In the genomic region with DNA sequence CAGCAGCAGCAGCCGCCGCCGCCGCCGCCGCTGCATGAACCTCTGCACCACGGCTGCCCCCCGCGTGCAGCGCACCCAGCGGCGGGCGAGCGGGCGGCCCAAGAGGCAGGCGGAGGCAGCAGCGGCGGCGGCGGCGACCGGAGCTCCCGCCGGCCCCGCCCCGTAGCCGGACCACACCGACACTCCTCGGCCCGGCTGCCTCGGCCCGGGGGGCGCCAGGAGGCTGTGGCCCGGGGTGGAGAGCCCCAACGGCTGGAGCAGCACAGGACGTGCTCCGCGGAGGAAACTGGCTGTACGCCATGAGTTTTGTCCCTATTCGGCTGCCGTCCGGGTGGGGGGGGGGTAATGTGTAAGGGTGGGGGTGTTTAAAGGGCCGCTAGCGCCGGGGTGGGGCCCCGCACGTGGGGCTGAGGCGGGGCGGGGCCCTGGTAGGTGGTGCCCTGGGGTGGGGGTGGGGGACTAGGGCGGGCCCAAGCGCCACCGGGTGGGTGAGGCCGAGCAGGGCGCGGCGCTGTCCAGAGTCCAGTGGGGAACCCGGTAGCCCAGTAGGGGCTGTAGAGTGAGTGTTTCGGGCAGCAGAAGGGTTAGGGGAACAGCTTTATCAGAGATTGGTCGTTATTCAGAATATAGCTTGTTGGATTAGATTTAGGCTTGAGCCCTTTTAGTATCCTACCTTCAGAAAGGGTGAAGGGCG, we compare ENCODE assay signal across 8 cellular contexts. TPM values are rescaled to one million over a fixed set of nuclear protein-coding genes. Genes with fewer than 3 reads are reported as not detected.
A peak's percentile ranks its signal among the peaks of the same experiment; 100 is the strongest.
DNase-seq lines count a peak whose midpoint lies in the region; ATAC-seq lines count a peak whose summit lies in the region.

Gene FAM78B, minus strand, starts transcription at position 301 of the 694 bp plus-strand sequence. CDS start 753 bp downstream, outside the sequence.

- H3K27me3 ChIP-seq in right cardiac atrium (ENCODE audit: control insufficient read depth, insufficient read depth), result no peaks in the 10 kb centered on the region

- peaks cover 3% of the 10 kb centered on the region for H3K4me1 ChIP-seq in right cardiac atrium (ENCODE audit: control insufficient read depth, insufficient read depth, low read length)

- DNase-seq in Daoy (ENCODE audit: low read depth) (peak; percentile 89), LoVo (ENCODE audit: low spot score) (peak; percentile 70), T-helper 1 cell (peak in 4 of 5 donors; percentile 9 to 74 (median 24)), anterior cingulate cortex (lab: John Stamatoyannopoulos, UW) (peak in 53 of 58 donors; percentile 7 to 81 (median 58)), right cardiac atrium (peak; percentile 80 to 92 (median 88)), putamen (ENCODE audit: low spot score) (peak; percentile 78), Kasumi-1 (lab: John Stamatoyannopoulos, UW) (no peak)

- 1% methylated on average over 60 of the region's 60 CpGs for WGBS in right cardiac atrium

- H3K4me3 ChIP-seq in right cardiac atrium (ENCODE audit: low read length), result peak within 1 kb of the TSS; percentile 65

- H3K27ac ChIP-seq in right cardiac atrium (ENCODE audit: low read length), result peak within 1 kb of the TSS; percentile 14

- intact Hi-C loops in right cardiac atrium (cut with DNase I), result loop anchor here in 1 of 4 donors (5.0 kb wide), 1 partner anchor 245 kb away; no protein-coding TSS in a partner anchor

- ATAC-seq in GM21737 (IDR thresholded peaks at IDR 0.05; ENCODE audit: unreplicated experiment), result peak; percentile 40
- peak; percentile 95 to 96 for ATAC-seq in right cardiac atrium

- H3K9me3 ChIP-seq in right cardiac atrium (ENCODE audit: control insufficient read depth, low read length), result no peaks in the 10 kb centered on the region

RNA-seq across cellular contexts. Expression of gene FAM78B, which starts in this region (rescaled TPM):
- 0.80 and 4.0 TPM in 2 replicates for total RNA-seq in Daoy (2014; rRNA removed; shearing (Covaris generic))
- 1 to 10 TPM; 3.7 to 4.9 (median 4.4) TPM for total RNA-seq in right cardiac atrium
- polyA plus RNA-seq in right cardiac atrium, result 2.7 TPM

Comparison
In these comparisons a context has a peak if more than half of its experiments do, and no peak if none do; other contexts are left out.
1. DNase-seq: peak in Daoy (single experiment), LoVo (single experiment), T-helper 1 cell (4 of 5), anterior cingulate cortex (53 of 58), right cardiac atrium (3 of 3) and putamen (single experiment); none in Kasumi-1 (0 of 2).